ENCODE assay signal across 1 cellular context in the genomic region with DNA sequence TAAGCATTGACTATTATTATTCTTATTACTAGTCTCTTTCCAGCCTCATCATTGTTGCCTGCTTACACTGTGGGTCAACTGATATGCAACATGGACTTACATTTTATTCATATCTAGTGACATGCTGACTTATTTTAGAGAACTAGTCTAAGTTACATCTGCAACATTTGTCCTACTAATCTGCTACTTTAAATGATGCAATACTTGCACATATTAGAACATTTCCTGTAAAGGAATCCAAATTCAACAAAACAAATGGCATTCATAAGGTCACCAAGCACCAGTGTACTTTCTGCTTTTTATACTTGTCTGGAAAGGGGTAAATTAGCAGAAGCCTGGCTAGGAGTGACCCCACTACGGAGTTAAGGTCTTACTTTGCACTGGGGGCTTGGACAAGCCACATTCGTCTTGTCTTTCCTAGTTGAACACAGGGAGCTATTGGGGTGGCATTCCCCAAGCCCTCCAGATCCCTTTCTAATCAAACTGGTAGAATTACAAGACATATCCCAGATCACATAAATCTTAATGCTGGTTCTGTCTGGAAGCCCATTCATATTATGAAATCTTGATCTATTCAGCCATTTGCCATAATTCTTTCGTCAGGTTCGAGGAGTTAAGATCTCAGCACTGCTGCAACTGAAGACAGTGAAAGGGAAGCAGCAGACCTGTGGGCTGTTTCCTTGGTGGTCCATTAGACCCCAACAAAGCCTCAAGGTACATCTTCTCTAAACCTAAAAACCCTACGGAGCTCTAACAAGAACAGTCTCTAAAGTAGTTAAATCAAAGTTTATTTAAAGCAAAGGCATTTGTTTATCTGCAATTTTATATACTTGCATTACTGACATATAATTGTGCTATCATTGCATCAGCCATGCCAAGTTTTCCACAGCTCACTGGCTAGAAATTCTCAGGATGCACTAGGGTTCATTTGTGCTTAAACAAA.
TF ChIP-seq lines count a peak whose summit lies in the region.

No MANE protein-coding gene starts in this region.

TF ChIP-seq in K562, 482 proteins besides CTCF, POLR2A, EP300 and RAD21 (continued from another document and continues in another):
- TF ChIP-seq E2F5 (CRISPR knock-in tag; IDR thresholded peaks at IDR 0.05) (no peak), MYC (IDR thresholded peaks at IDR 0.05; ENCODE audit: low read depth, low read length) (no peak; the same call in 1 of the 2 replicates), MYC (CRISPR knock-in tag; IDR thresholded peaks at IDR 0.05; ENCODE audit: borderline replicate concordance, low read depth) (no peak), HMG20A (CRISPR knock-in tag; conservative IDR thresholded peaks at IDR 0.05) (no peak), TARDBP (IDR thresholded peaks at IDR 0.05) (no peak), BRCA1 (IDR thresholded peaks at IDR 0.05) (no peak), BRCA1 (CRISPR knock-in tag; IDR thresholded peaks at IDR 0.05) (no peak), HMBOX1 (IDR thresholded peaks at IDR 0.05) (peak; percentile 97), KAT2B (IDR thresholded peaks at IDR 0.05; ENCODE audit: low read depth, low read length) (no peak), FOXP1 (CRISPR knock-in tag; IDR thresholded peaks at IDR 0.05) (no peak), ZNF324 (CRISPR knock-in tag; IDR thresholded peaks at IDR 0.05) (no peak), ZC3H11A (IDR thresholded peaks at IDR 0.05; ENCODE audit: low read depth, low read length) (no peak), SMAD2 (IDR thresholded peaks at IDR 0.05; ENCODE audit: low read depth, low read length) (no peak), MYBL2 (IDR thresholded peaks at IDR 0.05; ENCODE audit: low read depth) (no peak), MYBL2 (CRISPR knock-in tag; IDR thresholded peaks at IDR 0.05; ENCODE audit: borderline replicate concordance) (no peak), ZNF277 (CRISPR knock-in tag; IDR thresholded peaks at IDR 0.05; ENCODE audit: borderline replicate concordance) (no peak), ZNF830 (CRISPR knock-in tag; IDR thresholded peaks at IDR 0.05) (no peak), CBX1 (IDR thresholded peaks at IDR 0.05; ENCODE audit: low read depth) (no peak), RFX1 (IDR thresholded peaks at IDR 0.05) (no peak; the same call in 1 of the 2 replicates), ZNF398 (CRISPR knock-in tag; IDR thresholded peaks at IDR 0.05) (no peak), FOXJ2 (tag; IDR thresholded peaks at IDR 0.05) (peak; percentile 72), THAP12 (CRISPR knock-in tag; IDR thresholded peaks at IDR 0.05) (no peak), ZZZ3 (IDR thresholded peaks at IDR 0.05) (no peak), TBP (optimal IDR thresholded peaks at IDR 0.05; ENCODE audit: low read depth, low read length) (no peak), TAF9B (IDR thresholded peaks at IDR 0.05; ENCODE audit: partially characterized antibody) (no peak), XRCC5 (IDR thresholded peaks at IDR 0.05; ENCODE audit: low read depth, low read length) (no peak), ZNF707 (CRISPR knock-in tag; conservative IDR thresholded peaks at IDR 0.05) (no peak), KHSRP (IDR thresholded peaks at IDR 0.05) (no peak), MAFF (IDR thresholded peaks at IDR 0.05; ENCODE audit: low read length) (no peak), NFXL1 (CRISPR knock-in tag; IDR thresholded peaks at IDR 0.05) (no peak), BRD4 (IDR thresholded peaks at IDR 0.05) (peak; percentile 63; the same call in 1 of the 2 replicates), NCOA4 (IDR thresholded peaks at IDR 0.05; ENCODE audit: partially characterized antibody) (no peak), PML (IDR thresholded peaks at IDR 0.05; ENCODE audit: low read length) (no peak), SETDB1 (IDR thresholded peaks at IDR 0.05; ENCODE audit: low read length) (no peak), TAF7 (tag; IDR thresholded peaks at IDR 0.05) (no peak), RUNX1 (IDR thresholded peaks at IDR 0.05; ENCODE audit: low read depth) (no peak), SRSF3 (IDR thresholded peaks at IDR 0.05; ENCODE audit: insufficient read depth, low read length) (no peak), SIX5 (IDR thresholded peaks at IDR 0.05; ENCODE audit: borderline replicate concordance in 1 of 2, insufficient read depth in 1 of 2, low read depth in 1 of 2, low read length in 2 of 2) (no peak), ATF7 (IDR thresholded peaks at IDR 0.05) (peak; percentile 93), POU5F1 (IDR thresholded peaks at IDR 0.05; ENCODE audit: borderline replicate concordance, low read depth, low read length, partially characterized antibody) (no peak), BRF1 (IDR thresholded peaks at IDR 0.05; ENCODE audit: borderline replicate concordance, extremely low read depth, insufficient read length) (no peak)
- TF ChIP-seq, protein P1, sequence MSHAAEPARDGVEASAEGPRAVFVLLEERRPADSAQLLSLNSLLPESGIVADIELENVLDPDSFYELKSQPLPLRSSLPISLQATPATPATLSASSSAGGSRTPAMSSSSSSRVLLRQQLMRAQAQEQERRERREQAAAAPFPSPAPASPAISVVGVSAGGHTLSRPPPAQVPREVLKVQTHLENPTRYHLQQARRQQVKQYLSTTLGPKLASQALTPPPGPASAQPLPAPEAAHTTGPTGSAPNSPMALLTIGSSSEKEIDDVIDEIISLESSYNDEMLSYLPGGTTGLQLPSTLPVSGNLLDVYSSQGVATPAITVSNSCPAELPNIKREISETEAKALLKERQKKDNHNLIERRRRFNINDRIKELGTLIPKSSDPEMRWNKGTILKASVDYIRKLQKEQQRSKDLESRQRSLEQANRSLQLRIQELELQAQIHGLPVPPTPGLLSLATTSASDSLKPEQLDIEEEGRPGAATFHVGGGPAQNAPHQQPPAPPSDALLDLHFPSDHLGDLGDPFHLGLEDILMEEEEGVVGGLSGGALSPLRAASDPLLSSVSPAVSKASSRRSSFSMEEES (CRISPR knock-in tag; IDR thresholded peaks at IDR 0.05): no peak
- TF ChIP-seq, protein P2, sequence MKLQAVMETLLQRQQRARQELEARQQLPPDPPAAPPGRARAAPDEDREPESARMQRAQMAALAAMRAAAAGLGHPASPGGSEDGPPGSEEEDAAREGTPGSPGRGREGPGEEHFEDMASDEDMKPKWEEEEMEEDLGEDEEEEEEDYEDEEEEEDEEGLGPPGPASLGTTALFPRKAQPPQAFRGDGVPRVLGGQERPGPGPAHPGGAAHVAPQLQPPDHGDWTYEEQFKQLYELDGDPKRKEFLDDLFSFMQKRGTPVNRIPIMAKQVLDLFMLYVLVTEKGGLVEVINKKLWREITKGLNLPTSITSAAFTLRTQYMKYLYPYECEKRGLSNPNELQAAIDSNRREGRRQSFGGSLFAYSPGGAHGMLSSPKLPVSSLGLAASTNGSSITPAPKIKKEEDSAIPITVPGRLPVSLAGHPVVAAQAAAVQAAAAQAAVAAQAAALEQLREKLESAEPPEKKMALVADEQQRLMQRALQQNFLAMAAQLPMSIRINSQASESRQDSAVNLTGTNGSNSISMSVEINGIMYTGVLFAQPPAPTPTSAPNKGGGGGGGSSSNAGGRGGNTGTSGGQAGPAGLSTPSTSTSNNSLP (IDR thresholded peaks at IDR 0.05; ENCODE audit: borderline replicate concordance, low read depth, low read length): peak; percentile 6; the same call in 1 of the 2 replicates
- TF ChIP-seq, protein P3, sequence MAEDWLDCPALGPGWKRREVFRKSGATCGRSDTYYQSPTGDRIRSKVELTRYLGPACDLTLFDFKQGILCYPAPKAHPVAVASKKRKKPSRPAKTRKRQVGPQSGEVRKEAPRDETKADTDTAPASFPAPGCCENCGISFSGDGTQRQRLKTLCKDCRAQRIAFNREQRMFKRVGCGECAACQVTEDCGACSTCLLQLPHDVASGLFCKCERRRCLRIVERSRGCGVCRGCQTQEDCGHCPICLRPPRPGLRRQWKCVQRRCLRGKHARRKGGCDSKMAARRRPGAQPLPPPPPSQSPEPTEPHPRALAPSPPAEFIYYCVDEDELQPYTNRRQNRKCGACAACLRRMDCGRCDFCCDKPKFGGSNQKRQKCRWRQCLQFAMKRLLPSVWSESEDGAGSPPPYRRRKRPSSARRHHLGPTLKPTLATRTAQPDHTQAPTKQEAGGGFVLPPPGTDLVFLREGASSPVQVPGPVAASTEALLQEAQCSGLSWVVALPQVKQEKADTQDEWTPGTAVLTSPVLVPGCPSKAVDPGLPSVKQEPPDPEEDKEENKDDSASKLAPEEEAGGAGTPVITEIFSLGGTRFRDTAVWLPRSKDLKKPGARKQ (CRISPR knock-in tag; IDR thresholded peaks at IDR 0.05): no peak
- TF ChIP-seq, protein P4, sequence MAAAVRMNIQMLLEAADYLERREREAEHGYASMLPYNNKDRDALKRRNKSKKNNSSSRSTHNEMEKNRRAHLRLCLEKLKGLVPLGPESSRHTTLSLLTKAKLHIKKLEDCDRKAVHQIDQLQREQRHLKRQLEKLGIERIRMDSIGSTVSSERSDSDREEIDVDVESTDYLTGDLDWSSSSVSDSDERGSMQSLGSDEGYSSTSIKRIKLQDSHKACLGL (CRISPR knock-in tag; IDR thresholded peaks at IDR 0.05; ENCODE audit: borderline replicate concordance, poor library complexity, severe bottlenecking): no peak
- TF ChIP-seq, protein P5, sequence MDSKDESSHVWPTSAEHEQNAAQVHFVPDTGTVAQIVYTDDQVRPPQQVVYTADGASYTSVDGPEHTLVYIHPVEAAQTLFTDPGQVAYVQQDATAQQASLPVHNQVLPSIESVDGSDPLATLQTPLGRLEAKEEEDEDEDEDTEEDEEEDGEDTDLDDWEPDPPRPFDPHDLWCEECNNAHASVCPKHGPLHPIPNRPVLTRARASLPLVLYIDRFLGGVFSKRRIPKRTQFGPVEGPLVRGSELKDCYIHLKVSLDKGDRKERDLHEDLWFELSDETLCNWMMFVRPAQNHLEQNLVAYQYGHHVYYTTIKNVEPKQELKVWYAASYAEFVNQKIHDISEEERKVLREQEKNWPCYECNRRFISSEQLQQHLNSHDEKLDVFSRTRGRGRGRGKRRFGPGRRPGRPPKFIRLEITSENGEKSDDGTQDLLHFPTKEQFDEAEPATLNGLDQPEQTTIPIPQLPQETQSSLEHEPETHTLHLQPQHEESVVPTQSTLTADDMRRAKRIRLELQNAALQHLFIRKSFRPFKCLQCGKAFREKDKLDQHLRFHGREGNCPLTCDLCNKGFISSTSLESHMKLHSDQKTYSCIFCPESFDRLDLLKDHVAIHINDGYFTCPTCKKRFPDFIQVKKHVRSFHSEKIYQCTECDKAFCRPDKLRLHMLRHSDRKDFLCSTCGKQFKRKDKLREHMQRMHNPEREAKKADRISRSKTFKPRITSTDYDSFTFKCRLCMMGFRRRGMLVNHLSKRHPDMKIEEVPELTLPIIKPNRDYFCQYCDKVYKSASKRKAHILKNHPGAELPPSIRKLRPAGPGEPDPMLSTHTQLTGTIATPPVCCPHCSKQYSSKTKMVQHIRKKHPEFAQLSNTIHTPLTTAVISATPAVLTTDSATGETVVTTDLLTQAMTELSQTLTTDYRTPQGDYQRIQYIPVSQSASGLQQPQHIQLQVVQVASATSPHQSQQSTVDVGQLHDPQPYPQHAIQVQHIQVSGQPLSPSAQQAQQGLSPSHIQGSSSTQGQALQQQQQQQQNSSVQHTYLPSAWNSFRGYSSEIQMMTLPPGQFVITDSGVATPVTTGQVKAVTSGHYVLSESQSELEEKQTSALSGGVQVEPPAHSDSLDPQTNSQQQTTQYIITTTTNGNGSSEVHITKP (IDR thresholded peaks at IDR 0.05; ENCODE audit: partially characterized antibody): no peak
